18 cellular contexts compared by ENCODE assay signal in the genomic region with DNA sequence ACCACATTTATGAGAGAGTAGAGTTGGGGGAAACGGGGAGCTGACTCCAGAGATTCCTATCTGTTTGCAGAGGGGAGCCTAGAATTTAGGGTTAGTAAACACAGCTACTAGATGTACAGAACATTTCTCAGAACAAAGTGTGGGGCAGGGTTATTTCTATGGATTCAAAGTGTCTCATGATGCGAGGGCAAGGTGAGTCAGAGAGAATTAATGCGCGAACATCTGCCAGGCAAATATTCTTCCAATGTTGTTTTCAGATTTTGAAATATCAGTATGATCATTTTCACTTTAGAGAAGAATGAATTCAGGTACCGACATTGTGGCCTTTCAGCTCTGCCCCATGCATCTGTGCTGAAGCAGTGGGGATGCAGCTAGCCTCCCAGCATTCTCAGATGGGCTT.
"Had no signal": no experiment of that assay in that cellular context is flagged by ENCODE, and none has a peak within 500 bp of the region (broad histone marks: within the 10 kb centered on the region; RNA-seq: fewer than 3 reads in every experiment).

No MANE protein-coding gene starts in this region.

- ATAC-seq: left lung, natural killer cell had no signal

- H3K9me3 ChIP-seq: left lung, upper lobe of left lung had no signal

- H3K36me3 ChIP-seq: left lung, upper lobe of left lung had no signal

- H3K36me3 Mint-ChIP-seq: memory B cell, natural killer cell had no signal

- H3K9me3 Mint-ChIP-seq: activated B cell treated with CpG ODN at 0.5 μM for 24 hours; activated T-helper 1 cell treated with anti-CD3 and anti-CD28 coated beads, Interleukin-12 subunit alpha, Interleukin-12 subunit beta, Interleukin-2, Interleukin-4 antibody, amounts not matched to agents 30 ng/mL and 10 ng/mL and 1 ng/mL, durations not matched to agents 14 hours and 24 hours and 36 hours; memory B cell; natural killer cell had no signal

- H3K27ac ChIP-seq: hepatocyte had no signal

- H3K4me3 ChIP-seq: hepatocyte, left lung, upper lobe of left lung had no signal

- DNase-seq: activated B cell treated with CpG ODN at 0.5 μM for 24 hours; activated CD4-positive, alpha-beta T cell treated with anti-CD3 and anti-CD28 coated beads, Interleukin-2, amount 50 U/mL, for 1 hour; activated CD8-positive, alpha-beta memory T cell treated with anti-CD3 and anti-CD28 coated beads for 24 hours; activated naive CD4-positive, alpha-beta T cell treated with Interleukin-2 at 50 U/mL for 16 hours; erythroblast; kidney; left lung; natural killer cell; nucleus accumbens; posterior cingulate gyrus; stimulated activated CD4-positive, alpha-beta T cell treated with anti-CD3 and anti-CD28 coated beads, Interleukin-15, amount 100 ng/mL, for 24 hours; stimulated activated CD4-positive, alpha-beta T cell treated with anti-CD3 and anti-CD28 coated beads, Interleukin-4, amount 100 ng/mL, for 1 hour; stimulated activated naive CD4-positive, alpha-beta T cell; T-helper 2 cell; upper lobe of left lung had no signal

- H3K27me3 ChIP-seq: hepatocyte, upper lobe of left lung had no signal

- H3K27ac Mint-ChIP-seq: activated B cell treated with CpG ODN at 0.5 μM for 24 hours; activated T-helper 1 cell treated with anti-CD3 and anti-CD28 coated beads, Interleukin-12 subunit alpha, Interleukin-12 subunit beta, Interleukin-2, Interleukin-4 antibody, amounts not matched to agents 30 ng/mL and 10 ng/mL and 1 ng/mL, durations not matched to agents 14 hours and 24 hours and 36 hours; memory B cell; natural killer cell had no signal
